19 cellular contexts compared by ENCODE assay signal in genomic region chr13:87094646-87095045, GRCh38.
DNase-seq lines count a peak whose midpoint lies in the region; ATAC-seq and TF ChIP-seq lines count a peak whose summit lies in the region.
"Had no signal": no experiment of that assay in that cellular context is flagged by ENCODE, and none has a peak within 500 bp of the region (broad histone marks: within the 10 kb centered on the region; RNA-seq: fewer than 3 reads in every experiment).

No MANE protein-coding gene starts in this region.

- H3K27me3 ChIP-seq in cardiac muscle cell (peaks cover 32% of the 10 kb centered on the region), right atrium auricular region (no peaks in the 10 kb centered on the region), SJCRH30 (no peaks in the 10 kb centered on the region)
- H3K27me3 ChIP-seq: uterus had no signal

- H3K4me3 ChIP-seq in cardiac muscle cell (no peak overlapping the region), right atrium auricular region (no peak overlapping the region), SJCRH30 (no peak overlapping the region)
- H3K4me3 ChIP-seq: uterus had no signal

- H3K36me3 ChIP-seq in cardiac muscle cell (no peaks in the 10 kb centered on the region), right atrium auricular region (no peaks in the 10 kb centered on the region), SJCRH30 (no peaks in the 10 kb centered on the region)
- H3K36me3 ChIP-seq: uterus had no signal

- H3K4me1 ChIP-seq in cardiac muscle cell (ENCODE audit: low read depth) (peaks cover 6% of the 10 kb centered on the region), right atrium auricular region (no peaks in the 10 kb centered on the region), SJCRH30 (peaks cover 5% of the 10 kb centered on the region; the same call in 1 of the 2 replicates)
- H3K4me1 ChIP-seq: uterus had no signal

- H3K27ac ChIP-seq in cardiac muscle cell (no peak overlapping the region), right atrium auricular region (no peak overlapping the region), SJCRH30 (no peak overlapping the region)
- H3K27ac ChIP-seq: uterus had no signal

- TF ChIP-seq CTCF in cardiac muscle cell (IDR thresholded peaks at IDR 0.05; ENCODE audit: low read depth, low read length): no peak
- TF ChIP-seq CTCF in right atrium auricular region (IDR thresholded peaks at IDR 0.05): no peak

- no peak for ATAC-seq in HG03520 (IDR thresholded peaks at IDR 0.05; ENCODE audit: unreplicated experiment)
- ATAC-seq: activated CD8-positive, alpha-beta memory T cell treated with anti-CD3 and anti-CD28 coated beads, Interleukin-2, amount 10 ng/mL, durations not matched to agents 7 days and 5 days; sciatic nerve had no signal

- DNase-seq in cardiac muscle cell (ENCODE audit: low read depth in 1 of 2, low spot score in 1 of 2): peak; percentile 3 to 83
- no peak for DNase-seq in right atrium auricular region (ENCODE audit: low spot score)
- DNase-seq in NOMO-1 treated with DMSO at 0.1 percent for 48 hours (lab: John Stamatoyannopoulos, UW; ENCODE audit: unreplicated experiment): peak; percentile 25
- DNase-seq in fibroblast of gingiva (ENCODE audit: low read depth): peak; percentile 50
- no peak for DNase-seq in HuH-7.5 (ENCODE audit: low spot score)
- no peak for DNase-seq in stimulated activated CD4-positive, alpha-beta T cell treated with anti-CD3 and anti-CD28 coated beads, Interleukin-4, amount 100 ng/mL, for 1 hour
- DNase-seq in SJCRH30: no peak
- DNase-seq: activated CD4-positive, alpha-beta T cell treated with anti-CD3 and anti-CD28 coated beads for 1 hour; activated CD8-positive, alpha-beta memory T cell treated with anti-CD3 and anti-CD28 coated beads, Interleukin-2, amount 10 ng/mL, durations not matched to agents 7 days and 5 days; activated effector memory CD4-positive, alpha-beta T cell treated with anti-CD3 and anti-CD28 coated beads, Interleukin-2, amount 50 U/mL, for 16 hours; CD4-positive, alpha-beta memory T cell; effector memory CD4-positive, alpha-beta T cell; hypothalamus; nucleus accumbens; Right ventricle myocardium superior; stimulated activated CD4-positive, alpha-beta T cell treated with anti-CD3 and anti-CD28 coated beads, Interleukin-2, amount 100 ng/mL, for 48 hours; uterus had no signal

- H3K9me3 ChIP-seq in cardiac muscle cell (ENCODE audit: low read depth) (no peaks in the 10 kb centered on the region), right atrium auricular region (no peaks in the 10 kb centered on the region), SJCRH30 (replicated peaks) (no peaks in the 10 kb centered on the region)
- H3K9me3 ChIP-seq: uterus had no signal

Comparison
In these comparisons a context has a peak if more than half of its experiments do, and no peak if none do; other contexts are left out.
1. DNase-seq: peak in cardiac muscle cell (2 of 2), NOMO-1 treated with DMSO at 0.1 percent for 48 hours (single experiment) and fibroblast of gingiva (single experiment); none in right atrium auricular region (single experiment), HuH-7.5 (single experiment), stimulated activated CD4-positive, alpha-beta T cell treated with anti-CD3 and anti-CD28 coated beads, Interleukin-4, amount 100 ng/mL, for 1 hour (single experiment) and SJCRH30 (0 of 2).